Comparison of ENCODE assay signal across 15 cellular contexts in genomic region chr2:11159574-11160170, GRCh38.
"Had no signal": no experiment of that assay in that cellular context is flagged by ENCODE, and none has a peak within 500 bp of the region (broad histone marks: within the 10 kb centered on the region; RNA-seq: fewer than 3 reads in every experiment).

No MANE protein-coding gene starts in this region.

- DNase-seq: activated CD4-positive, alpha-beta T cell treated with anti-CD3 and anti-CD28 coated beads for 48 hours; activated T-cell treated with anti-CD3 and anti-CD28 coated beads, Interleukin-2, amount 50 U/mL, for 48 hours; colonic mucosa; effector memory CD4-positive, alpha-beta T cell; hippocampal formation; lower lobe of right lung; psoas muscle; stimulated activated CD4-positive, alpha-beta T cell treated with anti-CD3 and anti-CD28 coated beads, Interleukin-2, amount 100 ng/mL, for 24 hours; stimulated activated naive CD4-positive, alpha-beta T cell treated with Interleukin-2 at 50 U/mL for 16 hours; trophoblast cell had no signal

- H3K9me3 Mint-ChIP-seq: mesothelial cell of epicardium had no signal

- H3K4me3 Mint-ChIP-seq: mesothelial cell of epicardium had no signal

- H3K9me3 ChIP-seq: adrenal gland, colonic mucosa, lower lobe of right lung, psoas muscle had no signal

- ATAC-seq: lower lobe of right lung, psoas muscle, sciatic nerve, SK-N-SH treated with all-trans-retinoic acid at 6 μM for 48 hours had no signal

- H3K36me3 Mint-ChIP-seq: mesothelial cell of epicardium had no signal

- H3K36me3 ChIP-seq: adrenal gland, colonic mucosa had no signal

- H3K4me3 ChIP-seq: adrenal gland, colonic mucosa, lower lobe of right lung, psoas muscle had no signal

- H3K27me3 ChIP-seq: adrenal gland, colonic mucosa had no signal

- H3K27ac ChIP-seq: adrenal gland, colonic mucosa, epithelial cell of prostate, lower lobe of right lung, psoas muscle had no signal

- H3K27ac Mint-ChIP-seq: mesothelial cell of epicardium had no signal
